8 cellular contexts compared by ENCODE assay signal in genomic region chr19:40432760-40433159, GRCh38. TPM values are rescaled to one million over a fixed set of nuclear protein-coding genes. Genes with fewer than 3 reads are reported as not detected.
DNase-seq lines count a peak whose midpoint lies in the region; TF ChIP-seq lines count a peak whose summit lies in the region.
"Not testable (repeated sequence)": the region's sequence is repeated elsewhere in the genome, so short reads cannot be mapped to it uniquely, and the experiment has no call there.

No MANE protein-coding gene starts in this region.

- H3K4me1 ChIP-seq in KMS-11 (ENCODE audit: low read depth, poor library complexity, severe bottlenecking) (peaks cover 37% of the 10 kb centered on the region), subcutaneous abdominal adipose tissue (ENCODE audit: control insufficient read depth in 5 of 5, insufficient read depth in 5 of 5, low read length in 5 of 5) (peaks cover 5 to 19% (median 18%) of the 10 kb centered on the region in 5 donors)
- H3K4me1 ChIP-seq in neuronal stem cell (ENCODE audit: control insufficient read depth in 2 of 2, insufficient read depth in 1 of 2, low read depth in 1 of 2, low read length in 2 of 2) = not testable (repeated sequence)

- H2BK120ac ChIP-seq in neuronal stem cell (ENCODE audit: low read depth, low read length) = not testable (repeated sequence)

- H3K36me3 ChIP-seq in KMS-11 (ENCODE audit: insufficient read depth); neuronal stem cell (replicated peaks in 1 of 2; ENCODE audit: control insufficient read depth in 2 of 2, insufficient read depth in 2 of 2, low read length in 2 of 2); subcutaneous abdominal adipose tissue (ENCODE audit: control insufficient read depth in 5 of 5, insufficient read depth in 5 of 5, low read length in 5 of 5): not testable (repeated sequence)

- not testable (repeated sequence) for H2BK12ac ChIP-seq in neuronal stem cell (ENCODE audit: low read length)

- not testable (repeated sequence) for H2BK5ac ChIP-seq in neuronal stem cell (ENCODE audit: low read length)

- not testable (repeated sequence) for H3K27me3 Mint-ChIP-seq in T-helper 2 cell treated with Interferon-gamma antibody and Interleukin-4, amounts not matched to agents 5 μg/mL and 100 μg/mL, for 36 hours (ENCODE audit: low read depth)

- H3K36me3 Mint-ChIP-seq in T-helper 2 cell treated with Interferon-gamma antibody and Interleukin-4, amounts not matched to agents 5 μg/mL and 100 μg/mL, for 36 hours (ENCODE audit: low read depth) = not testable (repeated sequence)

- H3K79me1 ChIP-seq in neuronal stem cell (ENCODE audit: low read depth, low read length) = not testable (repeated sequence)

- not testable (repeated sequence) for H3K18ac ChIP-seq in neuronal stem cell (ENCODE audit: low read length)

- peak overlapping the region; percentile 95 for H2AFZ ChIP-seq in KMS-11 (ENCODE audit: low read depth)
- not testable (repeated sequence) for H2AFZ ChIP-seq in neuronal stem cell (ENCODE audit: low read length)

- not testable (repeated sequence) for H3K27me3 ChIP-seq in KMS-11 (ENCODE audit: insufficient read depth, low read depth); layer of hippocampus (ENCODE audit: control insufficient read depth, insufficient read depth, low read length); neuronal stem cell (ENCODE audit: control insufficient read depth in 3 of 3, insufficient read depth in 3 of 3, low read depth in 1 of 3, low read length in 3 of 3); subcutaneous abdominal adipose tissue (ENCODE audit: control insufficient read depth in 5 of 5, insufficient read depth in 4 of 5, low read length in 5 of 5)

- H3K9me3 ChIP-seq in neuronal stem cell (replicated peaks in 1 of 2; ENCODE audit: control insufficient read depth in 2 of 2, insufficient read depth in 1 of 2, low read depth in 1 of 2, low read length in 2 of 2); subcutaneous abdominal adipose tissue (ENCODE audit: control insufficient read depth in 5 of 5, low read length in 5 of 5): not testable (repeated sequence)

- H3K9me3 Mint-ChIP-seq in T-helper 2 cell treated with Interferon-gamma antibody and Interleukin-4, amounts not matched to agents 5 μg/mL and 100 μg/mL, for 36 hours = not testable (repeated sequence)

- DNase-seq in T-helper 2 cell treated with Interferon-gamma antibody and Interleukin-4, amounts not matched to agents 5 μg/mL and 100 μg/mL, for 36 hours (ENCODE audit: low spot score); epithelial cell of esophagus (ENCODE audit: low read depth); neuronal stem cell (ENCODE audit: low spot score): not testable (repeated sequence)

- H3K27ac Mint-ChIP-seq in T-helper 2 cell treated with Interferon-gamma antibody and Interleukin-4, amounts not matched to agents 5 μg/mL and 100 μg/mL, for 36 hours = not testable (repeated sequence)

- H4K8ac ChIP-seq in neuronal stem cell (ENCODE audit: low read depth, low read length) = not testable (repeated sequence)

- peak overlapping the region; percentile 85; the same call in 1 of the 2 replicates for H3K9ac ChIP-seq in KMS-11
- H3K9ac ChIP-seq in neuronal stem cell (ENCODE audit: low read depth, low read length, poor library complexity) = not testable (repeated sequence)
- peak overlapping the region; percentile 79 to 93 (median 86) for H3K9ac ChIP-seq in subcutaneous abdominal adipose tissue (ENCODE audit: low read length in 5 of 5)

- peak overlapping the region; percentile 100 for H3K4me2 ChIP-seq in KMS-11
- not testable (repeated sequence) for H3K4me2 ChIP-seq in neuronal stem cell (ENCODE audit: insufficient read depth, low read length, poor library complexity, severe bottlenecking)

- H3K27ac ChIP-seq in C4-2B (peak overlapping the region; percentile 92), KMS-11 (peak overlapping the region; percentile 89), angular gyrus (ENCODE audit: low read depth, low read length) (peak overlapping the region; percentile 93), layer of hippocampus (ENCODE audit: low read depth, low read length) (peak overlapping the region; percentile 98), neuronal stem cell (replicated peaks; ENCODE audit: low read length) (peak overlapping the region; percentile 73), subcutaneous abdominal adipose tissue (ENCODE audit: low read depth, low read length) (peak overlapping the region; percentile 98)

- no CpG with 5 or more reads among the region's 7 CpGs for WGBS in neuronal stem cell (ENCODE audit: extremely low coverage in 2 of 2, insufficient read length in 2 of 2, insufficient replicate concordance in 1 of 2), 2 donors

- not testable (repeated sequence) for H3K23ac ChIP-seq in neuronal stem cell (ENCODE audit: low read depth, low read length, poor library complexity)

- not testable (repeated sequence) for H4K91ac ChIP-seq in neuronal stem cell (ENCODE audit: low read depth, low read length, poor library complexity)

- not testable (repeated sequence) for H3K14ac ChIP-seq in neuronal stem cell (ENCODE audit: low read length)

- H3K4ac ChIP-seq in neuronal stem cell (ENCODE audit: low read length) = not testable (repeated sequence)

- not testable (repeated sequence) for H3K4me3 ChIP-seq in KMS-11 (IDR thresholded peaks at IDR 0.05; ENCODE audit: insufficient read depth, low read depth, low read length)
- H3K4me3 ChIP-seq in epithelial cell of esophagus (ENCODE audit: low read length) (peak overlapping the region; percentile 45), neuronal stem cell (ENCODE audit: low read length in 2 of 2) (peak overlapping the region in 1 of 2 donors; percentile 52), subcutaneous abdominal adipose tissue (ENCODE audit: low read depth in 1 of 5, low read length in 5 of 5) (peak overlapping the region in 4 of 5 donors; percentile 66 to 83 (median 70))

- not testable (repeated sequence) for H3K79me2 ChIP-seq in KMS-11 (ENCODE audit: insufficient read depth, low read depth)

- not testable (repeated sequence) for H4K20me1 ChIP-seq in KMS-11 (ENCODE audit: insufficient read depth)

- not testable (repeated sequence) for H2BK15ac ChIP-seq in neuronal stem cell (ENCODE audit: low read length)

- H3K4me3 Mint-ChIP-seq in T-helper 2 cell treated with Interferon-gamma antibody and Interleukin-4, amounts not matched to agents 5 μg/mL and 100 μg/mL, for 36 hours = peak overlapping the region; percentile 93

- not testable (repeated sequence) for TF ChIP-seq CTCF in C4-2B (conservative IDR thresholded peaks at IDR 0.05); KMS-11 (conservative IDR thresholded peaks at IDR 0.05; ENCODE audit: low read depth, low read length); epithelial cell of esophagus (IDR thresholded peaks at IDR 0.05; ENCODE audit: insufficient read depth, low read depth, low read length, missing control alignments)

- H2AK5ac ChIP-seq in neuronal stem cell (ENCODE audit: low read depth, low read length) = not testable (repeated sequence)

- H3K4me1 Mint-ChIP-seq in T-helper 2 cell treated with Interferon-gamma antibody and Interleukin-4, amounts not matched to agents 5 μg/mL and 100 μg/mL, for 36 hours (ENCODE audit: low read depth) = not testable (repeated sequence)

RNA-seq across cellular contexts. Expression of gene SERTAD1, which starts 7.0 kb away (rescaled TPM):
- polyA plus RNA-seq in neuronal stem cell (2013, experiment 1 of 2) = 2.7 TPM
- 2.7 TPM for polyA plus RNA-seq in neuronal stem cell (2013, experiment 2 of 2)

RNA-seq across cellular contexts. Expression of gene SERTAD3, which starts 11.4 kb away (rescaled TPM):
- 13.1 TPM for polyA plus RNA-seq in neuronal stem cell (2013, experiment 1 of 2)
- polyA plus RNA-seq in neuronal stem cell (2013, experiment 2 of 2) = 13.1 TPM

RNA-seq across cellular contexts. Expression of gene PRX, which starts 19.6 kb away (rescaled TPM):
- polyA plus RNA-seq in neuronal stem cell (2013, experiment 1 of 2) = 1.9 TPM
- polyA plus RNA-seq in neuronal stem cell (2013, experiment 2 of 2) = 1.9 TPM

RNA-seq across cellular contexts. Expression of gene BLVRB, which starts 32.8 kb away (rescaled TPM):
- 25.7 TPM for polyA plus RNA-seq in neuronal stem cell (2013, experiment 1 of 2)
- polyA plus RNA-seq in neuronal stem cell (2013, experiment 2 of 2) = 25.5 TPM

RNA-seq across cellular contexts. Expression of gene SPTBN4, which starts 34.0 kb away (rescaled TPM):
- polyA plus RNA-seq in neuronal stem cell (2013, experiment 1 of 2) = 1.4 TPM
- 2.0 TPM for polyA plus RNA-seq in neuronal stem cell (2013, experiment 2 of 2)
